Comparison of ENCODE assay signal across 1 cellular context in genomic region chr20:1945660-1946059, GRCh38.
TF ChIP-seq lines count a peak whose summit lies in the region.

No MANE protein-coding gene starts in this region.

TF ChIP-seq in H1, 55 proteins besides CTCF, POLR2A, EP300 and RAD21 (continued from another document):
- TF ChIP-seq ATF2 (IDR thresholded peaks at IDR 0.05; ENCODE audit: low read length) = no peak
- no peak for TF ChIP-seq CHD2 (IDR thresholded peaks at IDR 0.05; ENCODE audit: low read length)
- TF ChIP-seq CBX5 (IDR thresholded peaks at IDR 0.05; ENCODE audit: low read depth, low read length) = no peak
- TF ChIP-seq SP4 (IDR thresholded peaks at IDR 0.05; ENCODE audit: low read length) = no peak
- TF ChIP-seq JUN (IDR thresholded peaks at IDR 0.05; ENCODE audit: low read depth, low read length) = no peak
- no peak for TF ChIP-seq POLR2AphosphoS5 (IDR thresholded peaks at IDR 0.05; ENCODE audit: low read depth, low read length)
- no peak for TF ChIP-seq EGR1 (IDR thresholded peaks at IDR 0.05; ENCODE audit: borderline replicate concordance, low read depth, low read length)
- TF ChIP-seq BACH1 (IDR thresholded peaks at IDR 0.05; ENCODE audit: low read length) = no peak
- no peak for TF ChIP-seq CBX8 (IDR thresholded peaks at IDR 0.05; ENCODE audit: borderline replicate concordance, low read depth, low read length)
- TF ChIP-seq SIRT6 (IDR thresholded peaks at IDR 0.05; ENCODE audit: low read length) = no peak
- no peak for TF ChIP-seq TAF7 (optimal IDR thresholded peaks at IDR 0.05; ENCODE audit: borderline replicate concordance, low read depth, low read length)
- no peak for TF ChIP-seq BRCA1 (IDR thresholded peaks at IDR 0.05; ENCODE audit: low read depth, low read length)
- no peak for TF ChIP-seq ASH2L (IDR thresholded peaks at IDR 0.05; ENCODE audit: low read length)
- TF ChIP-seq KDM4A (IDR thresholded peaks at IDR 0.05; ENCODE audit: low read depth, low read length, severe bottlenecking) = no peak
TF ChIP-seq in H1: peak in this region for 0.
